ENCODE assay signal across 8 cellular contexts in the genomic region with DNA sequence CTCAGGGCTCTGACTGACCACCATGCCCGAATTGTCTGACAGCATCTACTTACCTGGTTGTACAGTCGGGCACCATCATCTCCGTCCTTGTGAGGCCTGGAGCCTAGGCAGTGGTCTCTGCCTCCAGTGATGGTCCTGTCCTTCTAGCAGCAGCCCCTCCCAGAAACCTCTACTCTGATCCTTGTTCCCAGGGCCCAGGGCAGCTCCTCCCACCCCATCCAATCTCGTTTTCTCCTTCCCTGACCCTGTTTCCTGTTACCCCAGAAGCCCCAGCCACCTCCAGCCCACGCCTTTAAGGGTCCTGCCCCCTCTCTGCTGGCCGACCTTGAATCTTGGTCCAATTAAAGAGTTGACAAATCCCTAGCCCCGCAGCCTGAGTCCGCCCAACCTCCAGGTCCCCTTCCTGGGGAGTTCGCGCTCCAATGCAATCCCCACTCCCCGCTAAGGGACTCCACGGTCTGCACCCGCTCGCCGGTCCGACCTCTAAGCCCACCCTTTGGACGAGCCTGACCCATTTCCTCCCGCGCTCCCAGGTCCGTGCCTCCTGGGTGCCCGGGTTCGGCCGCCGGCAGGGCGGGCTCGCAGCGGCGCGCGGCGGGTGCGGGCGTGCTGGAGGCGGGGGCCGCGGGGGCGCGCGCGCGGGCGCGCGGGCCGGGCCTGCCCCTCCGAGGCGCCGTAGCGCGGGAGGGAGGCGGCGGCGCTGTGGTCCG. TPM values are rescaled to one million over a fixed set of nuclear protein-coding genes. Genes with fewer than 3 reads are reported as not detected.
DNase-seq lines count a peak whose midpoint lies in the region; ATAC-seq, FAIRE-seq and TF ChIP-seq lines count a peak whose summit lies in the region.

A gene with protein sequence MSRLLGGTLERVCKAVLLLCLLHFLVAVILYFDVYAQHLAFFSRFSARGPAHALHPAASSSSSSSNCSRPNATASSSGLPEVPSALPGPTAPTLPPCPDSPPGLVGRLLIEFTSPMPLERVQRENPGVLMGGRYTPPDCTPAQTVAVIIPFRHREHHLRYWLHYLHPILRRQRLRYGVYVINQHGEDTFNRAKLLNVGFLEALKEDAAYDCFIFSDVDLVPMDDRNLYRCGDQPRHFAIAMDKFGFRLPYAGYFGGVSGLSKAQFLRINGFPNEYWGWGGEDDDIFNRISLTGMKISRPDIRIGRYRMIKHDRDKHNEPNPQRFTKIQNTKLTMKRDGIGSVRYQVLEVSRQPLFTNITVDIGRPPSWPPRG (plus strand): TSS at position 660 of the 710 bp plus-strand sequence. CDS start 1,951 bp downstream, outside the sequence.

- H3K9me2 ChIP-seq in GM23248 (ENCODE audit: insufficient read depth) = no peaks in the 10 kb centered on the region

- H4K20me1 ChIP-seq in GM23248 (ENCODE audit: insufficient read depth) (no peaks in the 10 kb centered on the region), GM12878 (ENCODE audit: control insufficient read depth, insufficient read depth) (no peaks in the 10 kb centered on the region)

- WGBS in GM23248 (ENCODE audit: low coverage in 1 of 2, low lambda C conversion rate in 2 of 2, missing lambda C conversion rate in 2 of 2), 2 experiments = 4 to 12% methylated on average over 20 to 54 of the region's 54 CpGs
- 11% methylated on average over 24 of the region's 54 CpGs for WGBS in GM12878 (ENCODE audit: insufficient coverage, insufficient replicate concordance, low lambda C conversion rate, missing lambda C conversion rate)
- no CpG with 5 or more reads among the region's 54 CpGs for WGBS in iPS DF 6.9 (ENCODE audit: insufficient coverage, insufficient read length)

- H3K27me3 ChIP-seq in GM23248 (replicated peaks; ENCODE audit: insufficient read depth) (no peaks in the 10 kb centered on the region), GM12878 (replicated peaks in 1 of 2; ENCODE audit: control insufficient read depth in 2 of 2, insufficient read depth in 2 of 2, low read length in 1 of 2) (no peaks in the 10 kb centered on the region), iPS DF 6.9 (ENCODE audit: control insufficient read depth, insufficient read depth, low read length) (no peaks in the 10 kb centered on the region)

- peak within 1 kb of the TSS; percentile 94 for H3K4me2 ChIP-seq in GM23248 (ENCODE audit: unreplicated experiment)
- H3K4me2 ChIP-seq in GM12878 (ENCODE audit: control insufficient read depth, insufficient read depth) = peak within 1 kb of the TSS; percentile 96

- in situ Hi-C loops in GM23248 (cut with MboI) (no loop called here), GM12878 (cut with MboI) (no loop called here)

- TF ChIP-seq CTCF in GM12878 (IDR thresholded peaks at IDR 0.05 in 2 of 3, conservative IDR thresholded peaks at IDR 0.05 in 1 of 3; ENCODE audit: control insufficient read depth in 2 of 3, extremely low read depth in 1 of 3, insufficient read depth in 1 of 3, low read depth in 3 of 3, low read length in 3 of 3) (no peak), retinal pigment epithelial cell (conservative IDR thresholded peaks at IDR 0.05; ENCODE audit: low read depth, low read length) (no peak)

- no peak for FAIRE-seq in GM12878 (lab: Jason Lieb, UNC)

- POLR2A ChIA-PET in GM12878 (lab: Charles Lee) = no interaction called here

- peak; percentile 91 for DNase-seq in AG20443 (ENCODE audit: low spot score)
- peak; percentile 78 for DNase-seq in GM23248
- peak; percentile 51 for DNase-seq in RPMI7951 (ENCODE audit: low read depth)
- DNase-seq in GM12878 (ENCODE audit: low read depth, low spot score) = no peak
- no peak for DNase-seq in iPS DF 6.9 (ENCODE audit: low read depth, low spot score)
- no peak for DNase-seq in retinal pigment epithelial cell (ENCODE audit: low read depth)
- DNase-seq in activated CD4-positive, CD25-positive, alpha-beta regulatory T cell (lab: John Stamatoyannopoulos, UW) = no peak

- no peak for TF ChIP-seq EP300 in GM12878 (IDR thresholded peaks at IDR 0.05; ENCODE audit: borderline replicate concordance in 1 of 2, control insufficient read depth in 1 of 2, low read depth in 2 of 2, low read length in 2 of 2)

- H3K9ac ChIP-seq in GM23248 (peak within 1 kb of the TSS; percentile 90), GM12878 (ENCODE audit: control insufficient read depth, insufficient read depth, low read length) (peak within 1 kb of the TSS; percentile 72)

- no peak for TF ChIP-seq RAD21 in GM12878 (IDR thresholded peaks at IDR 0.05; ENCODE audit: insufficient read depth, low read depth, low read length)

- RAD21 ChIA-PET in GM12878 (lab: Charles Lee; ENCODE audit: unreplicated experiment) = no interaction called here

- H3K4me1 ChIP-seq in GM23248 (ENCODE audit: insufficient read depth) = peaks cover 28% of the 10 kb centered on the region
- H3K4me1 ChIP-seq in GM12878 (ENCODE audit: control insufficient read depth, insufficient read depth, low read length) = peaks cover 29% of the 10 kb centered on the region
- H3K4me1 ChIP-seq in iPS DF 6.9 (ENCODE audit: control insufficient read depth, insufficient read depth, low read length) = peaks cover 4% of the 10 kb centered on the region; the same call in 1 of the 2 replicates

- TF ChIP-seq POLR2A in GM12878 (IDR thresholded peaks at IDR 0.05; ENCODE audit: low read depth, low read length) = peak; percentile 71

- no TSS peak for BruUV-seq in GM12878 (replicated peaks; lab: Mats Ljungman, UMichigan)

- H3K79me2 ChIP-seq in GM23248 (ENCODE audit: insufficient read depth) (peaks cover 76% of the 10 kb centered on the region), GM12878 (ENCODE audit: control insufficient read depth, insufficient read depth, low read length) (peaks cover 45% of the 10 kb centered on the region)

- H2AFZ ChIP-seq in GM23248 (peak within 1 kb of the TSS; percentile 63), GM12878 (ENCODE audit: control insufficient read depth, low read depth, low read length) (peak within 1 kb of the TSS; percentile 58)

- peaks cover 10% of the 10 kb centered on the region; the same call in 1 of the 2 replicates for H3K36me3 ChIP-seq in GM23248 (ENCODE audit: low read depth)
- peaks cover 0 to 7% of the 10 kb centered on the region in 2 experiments for H3K36me3 ChIP-seq in GM12878 (ENCODE audit: control insufficient read depth in 2 of 2, insufficient read depth in 2 of 2, low read length in 1 of 2)
- H3K36me3 ChIP-seq in iPS DF 6.9 (ENCODE audit: control insufficient read depth, insufficient read depth, low read length) = peaks cover 5% of the 10 kb centered on the region; the same call in 1 of the 2 replicates

- ATAC-seq in GM12878 = no peak
- ATAC-seq in GM18858 (IDR thresholded peaks at IDR 0.05; ENCODE audit: unreplicated experiment) = no peak

- peak within 1 kb of the TSS; percentile 85 for H3K4me3 ChIP-seq in GM23248
- peak within 1 kb of the TSS; percentile 74 for H3K4me3 ChIP-seq in GM12878
- H3K4me3 ChIP-seq in iPS DF 6.9 (ENCODE audit: low read length) = peak within 1 kb of the TSS; percentile 55
- peak within 1 kb of the TSS; percentile 69 for H3K4me3 ChIP-seq in retinal pigment epithelial cell (ENCODE audit: low read length)

- peaks cover 11% of the 10 kb centered on the region; the same call in 1 of the 2 replicates for H3F3A ChIP-seq in GM23248 (ENCODE audit: insufficient read depth)

- H3K27ac ChIP-seq in GM23248 (peak within 1 kb of the TSS; percentile 80), GM12878 (ENCODE audit: control insufficient read depth, insufficient read depth) (peak within 1 kb of the TSS; percentile 22; the same call in 1 of the 2 replicates), iPS DF 6.9 (ENCODE audit: low read length) (no peak within 1 kb of the TSS)

- SMC1A ChIA-PET in GM12878 (lab: Charles Lee; ENCODE audit: uncharacterized antibody, unreplicated experiment) = interaction anchor here (1.3 kb wide), 1 partner anchor 14 kb away, joined by 3 read pairs; no protein-coding TSS in a partner anchor

- H3K9me3 ChIP-seq in GM23248 (ENCODE audit: low read depth) = no peaks in the 10 kb centered on the region
- H3K9me3 ChIP-seq in GM12878 (replicated peaks; ENCODE audit: control insufficient read depth, insufficient read depth, low read length) = no peaks in the 10 kb centered on the region
- no peaks in the 10 kb centered on the region for H3K9me3 ChIP-seq in iPS DF 6.9 (ENCODE audit: control insufficient read depth, insufficient read depth, low read length)

- intact Hi-C loops in GM12878 (cut with micrococcal nuclease; ENCODE audit: unreplicated experiment) = no loop called here

- CTCF ChIA-PET in GM12878 (lab: Yijun Ruan, JAX) = interaction anchor here (1.0 to 1.4 kb wide), 3 partner anchors 11 to 43 kb away, joined by 3 to 5 read pairs (median 3); no protein-coding TSS in a partner anchor

TF ChIP-seq in GM12878, 131 proteins besides CTCF, POLR2A, EP300 and RAD21 (continues in another document):
- 0 out of 2 replicates have a peak, but pooled peaks have one; percentile 15 for TF ChIP-seq CHD2 (IDR thresholded peaks at IDR 0.05; ENCODE audit: borderline replicate concordance, low read depth, low read length)
- TF ChIP-seq BACH1 (IDR thresholded peaks at IDR 0.05; ENCODE audit: borderline replicate concordance) = 0 out of 2 replicates have a peak, but pooled peaks have one; percentile 36
- TF ChIP-seq SREBF2 (IDR thresholded peaks at IDR 0.05; ENCODE audit: low read length) = no peak
- peak; percentile 63; the same call in 1 of the 2 replicates for TF ChIP-seq POLR2AphosphoS5 (IDR thresholded peaks at IDR 0.05; ENCODE audit: low read length)
- TF ChIP-seq POLR2AphosphoS2 (IDR thresholded peaks at IDR 0.05; ENCODE audit: low read depth, low read length) = peak; percentile 28; the same call in 1 of the 2 replicates

RNA-seq across cellular contexts. Expression of the gene that starts here (rescaled TPM):
- 123 and 221 TPM in 2 replicates for total RNA-seq in GM23248 (2014; rRNA removed; shearing (Covaris generic))
- polyA plus RNA-seq in GM23248 (2016; fragmentation: Nextera tagmentation; extraction: Ambion mirVana) (27.3 and 28.9 TPM in 2 replicates), GM12878 (2011; rRNA removed) (9.8 and 18.0 TPM in 2 replicates), GM12878 (2014; fragmentation: Illumina TruSeq; extraction: Trizol) (18.6 and 30.0 TPM in 2 replicates), GM12878 (2014; fragmentation: Nextera tagmentation; extraction: Ambion mirVana) (1 to 10 TPM in 1 of 2 experiments, under 1 TPM in 1; 0.98 to 2.8 TPM), GM12878 (2014; rRNA removed) (53.5 and 67.0 TPM in 2 replicates), GM12878 (2016; fragmentation: Nextera tagmentation; extraction: Ambion mirVana) (1 to 10 TPM; 7.2 to 9.6 TPM)
- 69.8 and 78.1 TPM in 2 replicates for total RNA-seq in RPMI7951 (2014; rRNA removed; shearing (Covaris generic))
- 15.2 and 15.5 TPM in 2 replicates for total RNA-seq in GM12878 (2013; cell fraction: nucleolus; rRNA removed)
- total RNA-seq in GM12878 (2014; rRNA removed) (61.0 and 63.8 TPM in 2 replicates), GM12878 (2014; rRNA removed; fragmentation: Illumina TruSeq; extraction: Trizol) (27.2 and 28.7 TPM in 2 replicates), GM12878 (2021) (45.4 and 47.3 TPM in 2 replicates)
- polyA plus RNA-seq in GM12878 (2011; ENCODE audit: low read depth) = 7.1 TPM
- polyA plus RNA-seq in GM12878 (2011; cell fraction: cytosol; rRNA removed) = 27.5 and 46.7 TPM in 2 replicates
- polyA plus RNA-seq in GM12878 (2011; cell fraction: nucleus; rRNA removed) = 22.6 and 26.7 TPM in 2 replicates
- polyA plus RNA-seq in GM12878 (2012) = 19.7 and 20.5 TPM in 2 replicates
- 13.2 and 22.9 TPM in 2 replicates for polyA minus RNA-seq in GM12878 (2011; rRNA and poly(A)+ RNA removed)
- 12.6 and 14.2 TPM in 2 replicates for polyA minus RNA-seq in GM12878 (2011; cell fraction: cytosol; rRNA and poly(A)+ RNA removed)
- polyA minus RNA-seq in GM12878 (2011; cell fraction: nucleus; rRNA and poly(A)+ RNA removed) = 9.3 and 15.2 TPM in 2 replicates

Comparison
In these comparisons a context has a peak if more than half of its experiments do, and no peak if none do; other contexts are left out.
1. DNase-seq: peak in AG20443 (single experiment), GM23248 (single experiment) and RPMI7951 (single experiment); none in GM12878 (single experiment), iPS DF 6.9 (single experiment), retinal pigment epithelial cell (single experiment) and activated CD4-positive, CD25-positive, alpha-beta regulatory T cell (0 of 4).
2. Peak in every context shown above with its lines, with median percentiles within 50 percentile points of each other: H3K4me3 ChIP-seq.